8 cellular contexts compared by ENCODE assay signal in the genomic region with DNA sequence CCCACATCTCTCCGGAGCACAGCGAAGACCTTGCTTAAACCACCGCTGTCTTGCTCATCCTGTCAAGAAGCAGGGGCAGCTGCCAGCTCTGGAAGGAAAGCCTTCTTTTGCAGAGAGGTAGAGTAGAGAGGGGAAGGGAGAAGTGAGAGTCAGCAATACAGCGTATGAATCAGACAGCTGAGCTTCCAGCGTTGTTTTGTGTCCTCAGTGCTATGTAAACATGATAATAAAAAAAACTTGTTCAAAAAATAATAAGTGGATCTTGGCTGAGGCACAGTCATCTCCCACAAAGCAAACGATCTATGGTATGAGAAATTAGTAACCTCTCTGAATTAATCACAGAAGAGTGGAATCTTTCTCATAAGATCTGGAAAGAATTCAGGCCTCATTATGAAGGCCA. TPM values are rescaled to one million over a fixed set of nuclear protein-coding genes. Genes with fewer than 3 reads are reported as not detected.
A peak's percentile ranks its signal among the peaks of the same experiment; 100 is the strongest.
DNase-seq lines count a peak whose midpoint lies in the region; ATAC-seq and TF ChIP-seq lines count a peak whose summit lies in the region.

No MANE protein-coding gene starts in this region.

- in situ Hi-C loops in Caki2 (cut with HindIII; ENCODE audit: low pct_unique_long_range_greater_than_20kb, low sequenced_read_pairs) = no loop called here

- H3K36me3 Mint-ChIP-seq in brain = no peaks in the 10 kb centered on the region

- peaks cover 87% of the 10 kb centered on the region for H3K4me1 Mint-ChIP-seq in brain

- peak; percentile 22 for DNase-seq in Caki2 (ENCODE audit: low read depth)
- peak; percentile 79 for DNase-seq in myocyte (ENCODE audit: low read depth)

- no peak overlapping the region for H3K4me3 Mint-ChIP-seq in brain

- H3K27me3 Mint-ChIP-seq in brain = peaks cover 6% of the 10 kb centered on the region

- no peaks in the 10 kb centered on the region for H3K9me3 Mint-ChIP-seq in brain

- H3K27ac Mint-ChIP-seq in brain = peak overlapping the region in 4 of 5 experiments; percentile 10 to 76 (median 56)

- TF ChIP-seq CTCF in brain (conservative IDR thresholded peaks at IDR 0.05) = no peak

- ATAC-seq in HG03066 (IDR thresholded peaks at IDR 0.05; ENCODE audit: low read depth, unreplicated experiment) (peak; percentile 45), HG03520 (IDR thresholded peaks at IDR 0.05; ENCODE audit: unreplicated experiment) (no peak), HG02840 (IDR thresholded peaks at IDR 0.05; ENCODE audit: low FRiP score, unreplicated experiment) (no peak), GM18907 (IDR thresholded peaks at IDR 0.05; ENCODE audit: unreplicated experiment) (no peak), HG03442 (IDR thresholded peaks at IDR 0.05; ENCODE audit: unreplicated experiment) (no peak)

RNA-seq across cellular contexts. Expression of gene CHST15, which starts 29.7 kb away (rescaled TPM):
- total RNA-seq in Caki2 (2014; rRNA removed; shearing (Covaris generic); ENCODE audit: low replicate concordance) = 17.9 and 27.1 TPM in 2 replicates
- polyA plus RNA-seq in brain (ENCODE audit: insufficient read depth, low read depth, low replicate concordance) = 6.0 TPM
- total RNA-seq in myocyte = 26.9 and 30.0 TPM in 2 replicates
- polyA plus RNA-seq in myocyte (2012) = 27.6 TPM
